In the genomic region with DNA sequence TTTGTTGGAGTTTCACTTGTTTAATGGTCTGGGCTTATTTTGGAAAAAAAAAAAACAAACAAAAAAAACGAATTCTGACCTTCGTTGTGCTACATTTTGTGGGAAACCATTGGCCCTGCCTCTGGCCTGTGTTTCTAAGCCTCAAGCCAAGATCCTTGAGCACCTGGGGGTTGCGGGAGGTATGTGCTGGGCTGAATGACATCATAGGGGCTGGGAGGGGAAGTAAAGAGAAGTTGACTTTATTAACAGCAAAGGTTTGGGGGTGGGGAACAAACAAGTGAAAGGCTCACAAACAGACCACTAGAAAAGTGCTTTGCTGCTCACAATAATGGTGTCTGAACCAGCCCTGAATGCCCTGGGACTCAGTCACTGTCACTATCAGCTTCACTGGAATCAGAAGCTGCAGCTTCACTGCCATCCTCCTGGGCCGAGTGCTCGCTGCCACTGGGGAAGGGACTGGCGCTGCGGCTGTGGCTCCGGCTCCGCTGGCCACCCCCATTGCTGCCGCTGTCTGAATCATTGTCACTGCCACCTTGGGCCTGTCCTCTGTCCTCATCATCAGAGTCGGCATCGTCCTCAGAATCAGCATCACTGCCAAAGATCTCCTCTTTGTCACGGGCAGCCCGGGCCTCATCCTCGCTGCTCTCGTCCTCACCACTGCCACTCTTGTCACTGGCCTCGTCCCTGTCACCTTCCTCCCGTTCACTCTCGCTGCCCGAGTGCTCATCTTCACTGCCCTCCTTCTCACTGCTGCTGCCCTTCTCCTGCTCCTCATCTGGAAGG, we compare ENCODE assay signal across 14 cellular contexts. TPM values are rescaled to one million over a fixed set of nuclear protein-coding genes. Genes with fewer than 3 reads are reported as not detected.
DNase-seq lines count a peak whose midpoint lies in the region; ATAC-seq and TF ChIP-seq lines count a peak whose summit lies in the region.
"Had no signal": no experiment of that assay in that cellular context is flagged by ENCODE, and none has a peak within 500 bp of the region (broad histone marks: within the 10 kb centered on the region; RNA-seq: fewer than 3 reads in every experiment).

No MANE protein-coding gene starts in this region.

- H2AK5ac ChIP-seq in trophoblast cell (ENCODE audit: low read length), result no peak overlapping the region

- no peak overlapping the region for H4K91ac ChIP-seq in trophoblast cell (ENCODE audit: low read depth, low read length)

- H3K4me3 Mint-ChIP-seq in activated naive CD4-positive, alpha-beta T cell treated with anti-CD3 and anti-CD28 coated beads for 36 hours, result no peak overlapping the region

- H3K18ac ChIP-seq in trophoblast cell (ENCODE audit: low read length), result no peak overlapping the region

- no peak for ATAC-seq in HG02840 (IDR thresholded peaks at IDR 0.05; ENCODE audit: low FRiP score, unreplicated experiment)
- ATAC-seq: left colon had no signal

- H3K27me3 Mint-ChIP-seq in activated naive CD4-positive, alpha-beta T cell treated with anti-CD3 and anti-CD28 coated beads for 36 hours (ENCODE audit: low read depth), result no peaks in the 10 kb centered on the region

- H3K79me1 ChIP-seq in trophoblast cell (ENCODE audit: low read length), result peaks cover 3% of the 10 kb centered on the region

- H3K27ac ChIP-seq in OCI-LY7 (ENCODE audit: low read depth, low read length, poor library complexity, severe bottlenecking) (no peak overlapping the region), trophoblast cell (ENCODE audit: low read depth, low read length) (no peak overlapping the region), brain microvascular endothelial cell (no peak overlapping the region)
- H3K27ac ChIP-seq: hepatocyte, sigmoid colon had no signal

- H2BK5ac ChIP-seq in trophoblast cell (ENCODE audit: low read depth, low read length, poor library complexity), result no peak overlapping the region

- CTCF ChIA-PET in activated naive CD4-positive, alpha-beta T cell treated with anti-CD3 and anti-CD28 coated beads for 36 hours (lab: Charles Lee), result interaction anchor here (0.6 kb wide), 1 partner anchor 14 kb away, joined by 3 read pairs; no protein-coding TSS in a partner anchor
- CTCF ChIA-PET in OCI-LY7 (lab: Charles Lee; ENCODE audit: unreplicated experiment), result no interaction called here

- no peak overlapping the region for H3K4ac ChIP-seq in trophoblast cell (ENCODE audit: low read depth, low read length)

- no peak overlapping the region for H3K4me3 ChIP-seq in OCI-LY7 (ENCODE audit: low read depth, low read length, poor library complexity, severe bottlenecking)
- H3K4me3 ChIP-seq in choroid plexus epithelial cell (ENCODE audit: low read depth, low read length), result no peak overlapping the region
- peak overlapping the region; percentile 27 for H3K4me3 ChIP-seq in trophoblast cell (ENCODE audit: low read depth, low read length)
- H3K4me3 ChIP-seq in brain microvascular endothelial cell (ENCODE audit: low read depth, low read length), result no peak overlapping the region
- H3K4me3 ChIP-seq: hepatocyte, sigmoid colon had no signal

- H4K8ac ChIP-seq in trophoblast cell (ENCODE audit: low read depth, low read length), result no peak overlapping the region

- no peak overlapping the region for H3K23ac ChIP-seq in trophoblast cell (ENCODE audit: low read length)

- H3K27me3 ChIP-seq in trophoblast cell (ENCODE audit: insufficient read depth, low read length) (no peaks in the 10 kb centered on the region), brain microvascular endothelial cell (replicated peaks) (no peaks in the 10 kb centered on the region)
- H3K27me3 ChIP-seq: hepatocyte, sigmoid colon had no signal

- intact Hi-C loops in activated naive CD4-positive, alpha-beta T cell treated with anti-CD3 and anti-CD28 coated beads for 36 hours (cut with micrococcal nuclease), result no loop called here
- intact Hi-C loops in OCI-LY7 (cut with micrococcal nuclease; ENCODE audit: unreplicated experiment), result no loop called here

- H2BK12ac ChIP-seq in trophoblast cell (ENCODE audit: low read length), result no peak overlapping the region

- H3K9me3 Mint-ChIP-seq in activated naive CD4-positive, alpha-beta T cell treated with anti-CD3 and anti-CD28 coated beads for 36 hours, result no peaks in the 10 kb centered on the region

- no peak overlapping the region for H3K14ac ChIP-seq in trophoblast cell (ENCODE audit: low read length)

- TF ChIP-seq CTCF in OCI-LY7 (conservative IDR thresholded peaks at IDR 0.05; ENCODE audit: low read length) (no peak), choroid plexus epithelial cell (conservative IDR thresholded peaks at IDR 0.05; ENCODE audit: low read depth, low read length) (no peak), brain microvascular endothelial cell (IDR thresholded peaks at IDR 0.05; ENCODE audit: low read depth, low read length, missing control alignments) (no peak)

- in situ Hi-C loops in brain microvascular endothelial cell (cut with HindIII; ENCODE audit: low pct_ligation_motif_present, low sequenced_read_pairs), result no loop called here

- peaks cover 21% of the 10 kb centered on the region for H3K36me3 Mint-ChIP-seq in activated naive CD4-positive, alpha-beta T cell treated with anti-CD3 and anti-CD28 coated beads for 36 hours (ENCODE audit: low read depth)

- peaks cover 10% of the 10 kb centered on the region for H3K4me1 ChIP-seq in OCI-LY7 (ENCODE audit: insufficient read depth, low read length, poor library complexity, severe bottlenecking)
- H3K4me1 ChIP-seq in trophoblast cell (ENCODE audit: control insufficient read depth in 1 of 2, insufficient read depth in 2 of 2, low read length in 2 of 2), result peaks cover 4 to 6% of the 10 kb centered on the region in 2 experiments

- no peak overlapping the region for H4K12ac ChIP-seq in trophoblast cell (ENCODE audit: low read depth, low read length)

- WGBS in trophoblast cell (ENCODE audit: extremely low coverage, insufficient coverage, insufficient read length), result no CpG with 5 or more reads among the region's 20 CpGs

- H3K79me2 ChIP-seq in OCI-LY7 (ENCODE audit: insufficient read depth, low read depth, low read length), result peaks cover 11% of the 10 kb centered on the region; the same call in 1 of the 2 replicates
- H3K79me2 ChIP-seq in trophoblast cell (ENCODE audit: control insufficient read depth, insufficient read depth, low read length, poor library complexity), result peaks cover 3% of the 10 kb centered on the region

- peak overlapping the region; percentile 7 for H3K27ac Mint-ChIP-seq in activated naive CD4-positive, alpha-beta T cell treated with anti-CD3 and anti-CD28 coated beads for 36 hours

- BruUV-seq in OCI-LY7 (replicated peaks; lab: Mats Ljungman, UMichigan), result TSS peak; percentile 86

- POLR2A ChIA-PET in OCI-LY7 (lab: Charles Lee), result no interaction called here

- H3K4me2 ChIP-seq in OCI-LY7 (ENCODE audit: low read length), result no peak overlapping the region
- no peak overlapping the region for H3K4me2 ChIP-seq in trophoblast cell (ENCODE audit: low read length)
- H3K4me2 ChIP-seq: hepatocyte had no signal

- H2BK120ac ChIP-seq in trophoblast cell (ENCODE audit: insufficient read depth, low read length, poor library complexity), result no peak overlapping the region

- H3K9me3 ChIP-seq in OCI-LY7 (ENCODE audit: low read length) (no peaks in the 10 kb centered on the region), trophoblast cell (ENCODE audit: insufficient read depth, low read depth, low read length) (no peaks in the 10 kb centered on the region)
- H3K9me3 ChIP-seq: sigmoid colon had no signal

- H3K4me1 Mint-ChIP-seq in activated naive CD4-positive, alpha-beta T cell treated with anti-CD3 and anti-CD28 coated beads for 36 hours (ENCODE audit: low read depth), result peaks cover 13% of the 10 kb centered on the region

- H4K20me1 ChIP-seq in OCI-LY7 (ENCODE audit: insufficient read depth, low read length), result 0 out of 2 replicates have a peak, but pooled peaks cover 3% of the 10 kb centered on the region

- no peak overlapping the region for H2AFZ ChIP-seq in OCI-LY7 (ENCODE audit: low read length)
- H2AFZ ChIP-seq in trophoblast cell (ENCODE audit: insufficient read depth, low read length, poor library complexity), result no peak overlapping the region
- H2AFZ ChIP-seq: hepatocyte had no signal

- DNase-seq in activated naive CD4-positive, alpha-beta T cell treated with anti-CD3 and anti-CD28 coated beads for 36 hours, result no peak
- no peak for DNase-seq in activated naive CD4-positive, alpha-beta T cell treated with anti-CD3 and anti-CD28 coated beads, Interleukin-2, amount 50 U/mL, for 16 hours
- no peak for DNase-seq in OCI-LY7 (ENCODE audit: low spot score)
- peak; percentile 26 for DNase-seq in choroid plexus epithelial cell (ENCODE audit: low read depth)
- no peak for DNase-seq in trophoblast cell
- DNase-seq in activated gamma-delta T cell (lab: John Stamatoyannopoulos, UW), result no peak
- no peak for DNase-seq in brain microvascular endothelial cell
- DNase-seq: GOT3; left colon; NCI-H446; sigmoid colon; stimulated activated CD4-positive, alpha-beta T cell treated with anti-CD3 and anti-CD28 coated beads, Interleukin-4, amount 100 ng/mL, for 1 hour had no signal

- no peak overlapping the region for H3K9ac ChIP-seq in trophoblast cell (ENCODE audit: low read length)

- H3K36me3 ChIP-seq in OCI-LY7 (ENCODE audit: insufficient read depth, low read length) (peaks cover 78% of the 10 kb centered on the region), trophoblast cell (ENCODE audit: control insufficient read depth in 1 of 2, insufficient read depth in 2 of 2, low read length in 2 of 2) (peaks cover 61 to 74% of the 10 kb centered on the region in 2 experiments), brain microvascular endothelial cell (replicated peaks) (peaks cover 66% of the 10 kb centered on the region)

- no peaks in the 10 kb centered on the region for H3K9me2 ChIP-seq in OCI-LY7 (ENCODE audit: insufficient read depth, low read length)

RNA-seq across cellular contexts. Expression of a gene that starts 5.1 kb away (rescaled TPM):
- 10 to 100 TPM; 31.9 to 34.9 TPM for total RNA-seq in activated naive CD4-positive, alpha-beta T cell treated with anti-CD3 and anti-CD28 coated beads for 36 hours
- total RNA-seq in OCI-LY7 (2014; rRNA removed; shearing (Covaris generic)), result 33.1 and 35.4 TPM in 2 replicates
- total RNA-seq in OCI-LY7 (2022), result 45.9 and 46.8 TPM in 2 replicates
- 56.3 and 56.7 TPM in 2 replicates for polyA plus RNA-seq in trophoblast cell (2013)

RNA-seq across cellular contexts. Expression of a gene that starts 5.4 kb away (rescaled TPM):
- total RNA-seq in activated naive CD4-positive, alpha-beta T cell treated with anti-CD3 and anti-CD28 coated beads for 36 hours, result 10 to 100 TPM; 18.0 to 18.5 TPM
- 15.7 and 28.3 TPM in 2 replicates for total RNA-seq in OCI-LY7 (2014; rRNA removed; shearing (Covaris generic))
- total RNA-seq in OCI-LY7 (2022), result 31.2 and 31.3 TPM in 2 replicates
- 19.0 and 22.7 TPM in 2 replicates for polyA plus RNA-seq in trophoblast cell (2013)

RNA-seq across cellular contexts. Expression of a gene that starts 20.8 kb away (rescaled TPM):
- 100 to 1,000 TPM; 113 to 116 TPM for total RNA-seq in activated naive CD4-positive, alpha-beta T cell treated with anti-CD3 and anti-CD28 coated beads for 36 hours
- total RNA-seq in OCI-LY7 (2014; rRNA removed; shearing (Covaris generic)), result 19.4 and 21.8 TPM in 2 replicates
- 55.9 and 57.2 TPM in 2 replicates for total RNA-seq in OCI-LY7 (2022)
- polyA plus RNA-seq in trophoblast cell (2013), result 34.2 and 35.4 TPM in 2 replicates

RNA-seq across cellular contexts. Expression of a gene that starts 26.6 kb away (rescaled TPM):
- total RNA-seq in activated naive CD4-positive, alpha-beta T cell treated with anti-CD3 and anti-CD28 coated beads for 36 hours, result 10 to 100 TPM; 27.3 to 34.6 TPM
- total RNA-seq in OCI-LY7 (2014; rRNA removed; shearing (Covaris generic)), result 28.3 and 30.4 TPM in 2 replicates
- total RNA-seq in OCI-LY7 (2022), result 65.9 and 68.2 TPM in 2 replicates
- polyA plus RNA-seq in trophoblast cell (2013), result 51.5 and 53.7 TPM in 2 replicates

RNA-seq across cellular contexts. Expression of a gene that starts 43.6 kb away (rescaled TPM):
- 10 to 100 TPM; 33.0 to 35.8 TPM for total RNA-seq in activated naive CD4-positive, alpha-beta T cell treated with anti-CD3 and anti-CD28 coated beads for 36 hours
- 46.2 and 59.4 TPM in 2 replicates for total RNA-seq in OCI-LY7 (2014; rRNA removed; shearing (Covaris generic))
- 60.0 and 68.8 TPM in 2 replicates for total RNA-seq in OCI-LY7 (2022)
- 161 and 162 TPM in 2 replicates for polyA plus RNA-seq in trophoblast cell (2013)
